ENCODE assay signal across 17 cellular contexts in the genomic region with DNA sequence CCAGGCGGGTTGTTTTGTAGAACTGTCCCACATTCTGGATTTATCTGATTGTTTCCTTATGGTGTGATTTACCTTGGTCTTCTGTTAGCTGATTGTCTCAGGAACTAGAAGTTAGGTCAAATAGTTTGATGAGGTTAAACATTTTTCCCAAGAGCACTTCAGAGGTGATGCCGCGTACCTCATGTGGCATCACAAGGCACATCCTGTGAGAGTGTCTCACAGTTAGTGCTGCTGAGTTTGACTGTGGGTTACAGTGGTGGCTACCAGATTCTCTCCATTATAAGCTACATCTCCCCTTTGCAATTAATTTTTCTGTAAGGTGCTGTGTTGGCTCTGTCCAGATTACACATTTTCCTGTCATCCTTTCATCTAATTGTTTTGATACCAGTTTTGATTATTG. TPM values are rescaled to one million over a fixed set of nuclear protein-coding genes. Genes with fewer than 3 reads are reported as not detected.
A peak's percentile ranks its signal among the peaks of the same experiment; 100 is the strongest.
DNase-seq lines count a peak whose midpoint lies in the region; ATAC-seq, FAIRE-seq and TF ChIP-seq lines count a peak whose summit lies in the region.
"Had no signal": no experiment of that assay in that cellular context is flagged by ENCODE, and none has a peak within 500 bp of the region (broad histone marks: within the 10 kb centered on the region; RNA-seq: fewer than 3 reads in every experiment).

No MANE protein-coding gene starts in this region.

- peaks cover 6% of the 10 kb centered on the region for H3K4me1 Mint-ChIP-seq in activated T-cell treated with anti-CD3 and anti-CD28 coated beads, Interleukin-2, amount 50 U/mL, for 24 hours (ENCODE audit: low read depth)
- peaks cover 6% of the 10 kb centered on the region for H3K4me1 Mint-ChIP-seq in activated T-cell treated with anti-CD3 and anti-CD28 coated beads, Interleukin-2, amount 50 U/mL, for 72 hours (ENCODE audit: low read depth)
- H3K4me1 Mint-ChIP-seq in CD8-positive, alpha-beta T cell (ENCODE audit: low read depth), result peaks cover 7% of the 10 kb centered on the region
- peaks cover 13 to 18% of the 10 kb centered on the region in 2 donors for H3K4me1 Mint-ChIP-seq in natural killer cell

- no peaks in the 10 kb centered on the region for H3K9me3 Mint-ChIP-seq in activated T-cell treated with anti-CD3 and anti-CD28 coated beads, Interleukin-2, amount 50 U/mL, for 24 hours
- H3K9me3 Mint-ChIP-seq in activated T-cell treated with anti-CD3 and anti-CD28 coated beads, Interleukin-2, amount 50 U/mL, for 72 hours, result no peaks in the 10 kb centered on the region
- no peaks in the 10 kb centered on the region for H3K9me3 Mint-ChIP-seq in CD8-positive, alpha-beta T cell
- H3K9me3 Mint-ChIP-seq in natural killer cell, result no peaks in the 10 kb centered on the region
- H3K9me3 Mint-ChIP-seq: CD4-positive, alpha-beta T cell had no signal

- H3K9ac ChIP-seq in K562 (ENCODE audit: insufficient read depth in 1 of 2, low read depth in 2 of 2, low read length in 2 of 2), result no peak overlapping the region
- H3K9ac ChIP-seq: BLaER1 treated with 17β-estradiol and CSF1 and Interleukin-3, amounts not matched to agents 10 nM and 100 nM; GM23248 had no signal

- no peaks in the 10 kb centered on the region for H3K9me3 ChIP-seq in CD8-positive, alpha-beta T cell (ENCODE audit: low read length)
- H3K9me3 ChIP-seq in K562 (replicated peaks; ENCODE audit: control insufficient read depth, insufficient read depth, low read depth, low read length), result no peaks in the 10 kb centered on the region
- H3K9me3 ChIP-seq: BLaER1 treated with 17β-estradiol and CSF1 and Interleukin-3, amounts not matched to agents 10 nM and 100 nM had no signal

- BruUV-seq in K562 (replicated peaks; lab: Mats Ljungman, UMichigan), result no TSS peak

- H3K4me2 ChIP-seq in K562 (ENCODE audit: insufficient read depth, low read length), result no peak overlapping the region
- H3K4me2 ChIP-seq: BLaER1 treated with 17β-estradiol and CSF1 and Interleukin-3, amounts not matched to agents 10 nM and 100 nM had no signal

- no peak overlapping the region for H2AFZ ChIP-seq in K562 (ENCODE audit: low read depth, low read length)
- H2AFZ ChIP-seq: GM23248 had no signal

- H3K27ac ChIP-seq in CD8-positive, alpha-beta T cell (ENCODE audit: low read depth, low read length), result no peak overlapping the region
- no peak overlapping the region for H3K27ac ChIP-seq in K562 (ENCODE audit: extremely low read depth, low read depth, low read length)
- no peak overlapping the region for H3K27ac ChIP-seq in foreskin keratinocyte
- H3K27ac ChIP-seq: BLaER1 treated with 17β-estradiol and CSF1 and Interleukin-3, amounts not matched to agents 10 nM and 100 nM; GM23248 had no signal

- CTCF ChIA-PET in CD8-positive, alpha-beta T cell (lab: Charles Lee), result interaction anchor here (0.8 kb wide), 2 partner anchors 17 to 249 kb away, joined by 3 read pairs; no protein-coding TSS in a partner anchor
- CTCF ChIA-PET in K562 (lab: Yijun Ruan, JAX; ENCODE audit: low intra/inter-chr PET ratio), result no interaction called here

- no peaks in the 10 kb centered on the region for H3K27me3 ChIP-seq in CD8-positive, alpha-beta T cell (ENCODE audit: insufficient read depth, low read length)
- no peaks in the 10 kb centered on the region for H3K27me3 ChIP-seq in K562 (ENCODE audit: control insufficient read depth in 2 of 2, insufficient read depth in 2 of 2, low read length in 2 of 2)
- no peaks in the 10 kb centered on the region for H3K27me3 ChIP-seq in foreskin keratinocyte
- H3K27me3 ChIP-seq: BLaER1 treated with 17β-estradiol and CSF1 and Interleukin-3, amounts not matched to agents 10 nM and 100 nM had no signal

- peaks cover 81% of the 10 kb centered on the region for H3K36me3 Mint-ChIP-seq in activated T-cell treated with anti-CD3 and anti-CD28 coated beads, Interleukin-2, amount 50 U/mL, for 24 hours (ENCODE audit: low read depth)
- H3K36me3 Mint-ChIP-seq in activated T-cell treated with anti-CD3 and anti-CD28 coated beads, Interleukin-2, amount 50 U/mL, for 72 hours (ENCODE audit: insufficient read depth in 2 of 2), result peaks cover 11 to 16% of the 10 kb centered on the region in 2 donors
- H3K36me3 Mint-ChIP-seq in CD8-positive, alpha-beta T cell, result peaks cover 52% of the 10 kb centered on the region
- H3K36me3 Mint-ChIP-seq in natural killer cell, result no peaks in the 10 kb centered on the region

- no peak overlapping the region for H3K4me3 Mint-ChIP-seq in activated T-cell treated with anti-CD3 and anti-CD28 coated beads, Interleukin-2, amount 50 U/mL, for 24 hours
- no peak overlapping the region for H3K4me3 Mint-ChIP-seq in activated T-cell treated with anti-CD3 and anti-CD28 coated beads, Interleukin-2, amount 50 U/mL, for 72 hours
- H3K4me3 Mint-ChIP-seq in CD8-positive, alpha-beta T cell, result no peak overlapping the region
- H3K4me3 Mint-ChIP-seq in natural killer cell, result no peak overlapping the region
- H3K4me3 Mint-ChIP-seq: CD4-positive, alpha-beta T cell had no signal

- intact Hi-C loops in CD8-positive, alpha-beta T cell (cut with DNase I, micrococcal nuclease), result no loop called here
- intact Hi-C loops in K562 (cut with micrococcal nuclease), result no loop called here
- intact Hi-C loops in natural killer cell (cut with micrococcal nuclease), result no loop called here

- in situ Hi-C loops in K562 (cut with MboI), result loop anchor here (25.0 kb wide), 1 partner anchor 906 kb away; no protein-coding TSS in a partner anchor

- peaks cover 6% of the 10 kb centered on the region for H3K4me1 ChIP-seq in CD8-positive, alpha-beta T cell (ENCODE audit: insufficient read depth, low read length)
- H3K4me1 ChIP-seq in K562 (replicated peaks in 1 of 2; ENCODE audit: control insufficient read depth in 2 of 2, insufficient read depth in 2 of 2, low read length in 2 of 2) (peaks cover 0 to 6% of the 10 kb centered on the region in 2 experiments; a peak in 1 of 5 replicates), foreskin keratinocyte (no peaks in the 10 kb centered on the region)

- TF ChIP-seq CTCF in CD8-positive, alpha-beta T cell (IDR thresholded peaks at IDR 0.05), result no peak
- TF ChIP-seq CTCF in K562 (IDR thresholded peaks at IDR 0.05 in 2 of 3, conservative IDR thresholded peaks at IDR 0.05 in 1 of 3; ENCODE audit: insufficient read depth in 2 of 3, low read depth in 1 of 3, low read length in 3 of 3) (no peak), natural killer cell (IDR thresholded peaks at IDR 0.05) (no peak), foreskin keratinocyte (conservative IDR thresholded peaks at IDR 0.05) (no peak)

- peak overlapping the region; percentile 48 for H3K27ac Mint-ChIP-seq in activated T-cell treated with anti-CD3 and anti-CD28 coated beads, Interleukin-2, amount 50 U/mL, for 24 hours
- no peak overlapping the region for H3K27ac Mint-ChIP-seq in activated T-cell treated with anti-CD3 and anti-CD28 coated beads, Interleukin-2, amount 50 U/mL, for 72 hours
- peak overlapping the region; percentile 34 for H3K27ac Mint-ChIP-seq in CD8-positive, alpha-beta T cell
- peak overlapping the region; percentile 58 to 61 for H3K27ac Mint-ChIP-seq in natural killer cell
- H3K27ac Mint-ChIP-seq: CD4-positive, alpha-beta T cell had no signal

- 96% methylated on average over 3 of the region's 3 CpGs for WGBS in K562 (ENCODE audit: insufficient coverage, low coverage, missing lambda C conversion rate)

- TF ChIP-seq EP300 in K562 (IDR thresholded peaks at IDR 0.05; ENCODE audit: low read length), result no peak

- ATAC-seq in activated T-cell treated with anti-CD3 and anti-CD28 coated beads, Interleukin-2, amount 50 U/mL, for 72 hours (replicated peaks in 1 of 2), result no peak
- no peak for ATAC-seq in CD8-positive, alpha-beta T cell
- ATAC-seq in K562 (no peak), natural killer cell (peak in 1 of 3 donors; percentile 45), foreskin keratinocyte (no peak)

- no peak for TF ChIP-seq POLR2A in K562 (conservative IDR thresholded peaks at IDR 0.05)

- POLR2A ChIA-PET in CD8-positive, alpha-beta T cell (lab: Charles Lee), result interaction anchor here (0.7 to 1.3 kb wide), 3 partner anchors 9 to 103 kb away, joined by 3 to 6 read pairs (median 3); partner anchors contain the start of gene CRELD1
- POLR2A ChIA-PET in K562 (lab: Yijun Ruan, JAX), result interaction anchor here (0.6 to 1.6 kb wide), 6 partner anchors 8 to 66 kb away, joined by 3 to 7 read pairs (median 4); partner anchors contain the start of gene RPUSD3

- H3K9me1 ChIP-seq in K562 (ENCODE audit: control insufficient read depth, insufficient read depth, low read length), result no peaks in the 10 kb centered on the region

- peaks cover 4% of the 10 kb centered on the region; the same call in 1 of the 2 replicates for H4K20me1 ChIP-seq in K562 (replicated peaks; ENCODE audit: control insufficient read depth, insufficient read depth, low read length)

- no peaks in the 10 kb centered on the region for H3K27me3 Mint-ChIP-seq in activated T-cell treated with anti-CD3 and anti-CD28 coated beads, Interleukin-2, amount 50 U/mL, for 24 hours
- no peaks in the 10 kb centered on the region for H3K27me3 Mint-ChIP-seq in activated T-cell treated with anti-CD3 and anti-CD28 coated beads, Interleukin-2, amount 50 U/mL, for 72 hours (ENCODE audit: low read depth)
- no peaks in the 10 kb centered on the region for H3K27me3 Mint-ChIP-seq in CD8-positive, alpha-beta T cell (ENCODE audit: low read depth)
- no peaks in the 10 kb centered on the region for H3K27me3 Mint-ChIP-seq in natural killer cell (ENCODE audit: low read depth in 2 of 2)
- H3K27me3 Mint-ChIP-seq: CD4-positive, alpha-beta T cell had no signal

- H3K4me3 ChIP-seq in CD8-positive, alpha-beta T cell (ENCODE audit: low read depth, low read length), result no peak overlapping the region
- H3K4me3 ChIP-seq in K562, result no peak overlapping the region
- H3K4me3 ChIP-seq: BLaER1 treated with 17β-estradiol and CSF1 and Interleukin-3, amounts not matched to agents 10 nM and 100 nM; GM23248 had no signal

- peaks cover 6% of the 10 kb centered on the region for H3K36me3 ChIP-seq in CD8-positive, alpha-beta T cell (ENCODE audit: insufficient read depth, low read length)
- peaks cover 88% of the 10 kb centered on the region for H3K36me3 ChIP-seq in K562 (ENCODE audit: control insufficient read depth, insufficient read depth, low read length)

- FAIRE-seq in K562 (lab: Jason Lieb, UNC), result peak; percentile 52
- FAIRE-seq: GM12891 had no signal

- no peak for TF ChIP-seq RAD21 in K562 (CRISPR knock-in tag; conservative IDR thresholded peaks at IDR 0.05 in 1 of 2, IDR thresholded peaks at IDR 0.05 in 1 of 2)

- DNase-seq in activated T-cell treated with anti-CD3 and anti-CD28 coated beads, Interleukin-2, amount 50 U/mL, for 24 hours, result no peak
- no peak for DNase-seq in activated T-cell treated with anti-CD3 and anti-CD28 coated beads, Interleukin-2, amount 50 U/mL, for 72 hours
- no peak for DNase-seq in CD8-positive, alpha-beta T cell
- no peak for DNase-seq in K562 (ENCODE audit: extremely low read depth in 1 of 4, low spot score in 3 of 4)
- no peak for DNase-seq in natural killer cell
- DNase-seq in activated CD8-positive, alpha-beta memory T cell treated with anti-CD3 and anti-CD28 coated beads for 24 hours, result no peak
- DNase-seq in GM03348 (ENCODE audit: low spot score), result no peak
- no peak for DNase-seq in foreskin keratinocyte
- DNase-seq: 8988T; AML-193; CD4-positive, alpha-beta T cell; DMS79; GM23248; H7 had no signal

- H3K79me2 ChIP-seq in K562 (ENCODE audit: control insufficient read depth, insufficient read depth, low read length), result no peaks in the 10 kb centered on the region

RNA-seq across cellular contexts. Expression of gene RPUSD3, which starts 12.6 kb away (rescaled TPM):
- total RNA-seq in activated T-cell treated with anti-CD3 and anti-CD28 coated beads, Interleukin-2, amount 50 U/mL, for 72 hours, result 10 to 100 TPM; 40.1 to 53.7 TPM
- total RNA-seq in CD8-positive, alpha-beta T cell, result 1 to 10 TPM; 5.3 to 6.4 TPM
- 79.3 and 118 TPM in 2 replicates for total RNA-seq in K562 (2011; cell fraction: chromatin; rRNA removed; ENCODE audit: low replicate concordance)
- total RNA-seq in K562 (2011; cell fraction: nucleolus; rRNA removed), result 76.7 and 80.0 TPM in 2 replicates
- total RNA-seq in K562 (2011; cell fraction: nucleoplasm; rRNA removed), result 76.9 and 87.5 TPM in 2 replicates
- total RNA-seq in K562 (2014; rRNA removed) (73.0 and 90.5 TPM in 2 replicates), K562 (2014; rRNA removed; fragmentation: Illumina TruSeq; extraction: Trizol) (44.3 and 55.8 TPM in 2 replicates), K562 (2015; rRNA removed; fragmentation: Illumina TruSeq; extraction: Trizol) (51.5 and 59.3 TPM in 2 replicates), K562 (2021) (99.0 and 100 TPM in 2 replicates), natural killer cell (10 to 100 TPM; 27.5 to 43.9 (median 30.9) TPM), foreskin keratinocyte (56.4 and 62.2 TPM in 2 replicates)
- polyA plus RNA-seq in K562 (2011; rRNA removed) (56.1 and 104 TPM in 2 replicates), K562 (2014; fragmentation: Illumina TruSeq; extraction: Trizol) (98.2 and 119 TPM in 2 replicates), K562 (2014; fragmentation: Nextera tagmentation; extraction: Ambion mirVana) (10 to 100 TPM; 13.8 to 26.4 TPM), K562 (2014; rRNA removed) (66.6 and 76.8 TPM in 2 replicates), foreskin keratinocyte (78.4 and 85.1 TPM in 2 replicates)
- polyA plus RNA-seq in K562 (2011; cell fraction: cytosol; rRNA removed), result 77.0 and 146 TPM in 2 replicates
- polyA plus RNA-seq in K562 (2011; cell fraction: nucleus; rRNA removed), result 62.9 and 99.5 TPM in 2 replicates
- polyA plus RNA-seq in K562 (2012), result 69.4 and 77.4 TPM in 2 replicates
- 42.4 and 42.7 TPM in 2 replicates for polyA minus RNA-seq in K562 (2011; rRNA and poly(A)+ RNA removed)
- 33.5 and 40.3 TPM in 2 replicates for polyA minus RNA-seq in K562 (2011; cell fraction: cytosol; rRNA and poly(A)+ RNA removed)
- polyA minus RNA-seq in K562 (2011; cell fraction: nucleus; rRNA and poly(A)+ RNA removed), result 26.7 and 27.1 TPM in 2 replicates

RNA-seq across cellular contexts. Expression of gene TTLL3, which starts 21.2 kb away (rescaled TPM):
- 10 to 100 TPM; 63.6 to 75.5 TPM for total RNA-seq in activated T-cell treated with anti-CD3 and anti-CD28 coated beads, Interleukin-2, amount 50 U/mL, for 72 hours
- 10 to 100 TPM; 44.6 to 46.2 TPM for total RNA-seq in CD8-positive, alpha-beta T cell
- total RNA-seq in K562 (2011; cell fraction: chromatin; rRNA removed; ENCODE audit: low replicate concordance), result 652 and 1,082 TPM in 2 replicates
- 407 and 449 TPM in 2 replicates for total RNA-seq in K562 (2011; cell fraction: nucleolus; rRNA removed)
- total RNA-seq in K562 (2011; cell fraction: nucleoplasm; rRNA removed), result 488 and 686 TPM in 2 replicates
- total RNA-seq in K562 (2014; rRNA removed) (30.7 and 34.0 TPM in 2 replicates), K562 (2014; rRNA removed; fragmentation: Illumina TruSeq; extraction: Trizol) (28.7 and 33.0 TPM in 2 replicates), K562 (2015; rRNA removed; fragmentation: Illumina TruSeq; extraction: Trizol) (31.6 and 33.2 TPM in 2 replicates), K562 (2021) (53.7 and 63.6 TPM in 2 replicates), natural killer cell (100 to 1,000 TPM; 133 to 137 (median 136) TPM), foreskin keratinocyte (3.0 and 5.5 TPM in 2 replicates)
- polyA plus RNA-seq in K562 (2011; rRNA removed) (95.8 and 120 TPM in 2 replicates), K562 (2014; fragmentation: Illumina TruSeq; extraction: Trizol) (53.8 and 60.9 TPM in 2 replicates), K562 (2014; fragmentation: Nextera tagmentation; extraction: Ambion mirVana) (10 to 100 TPM in 1 of 2 experiments, 1 to 10 TPM in 1; 8.9 to 11.6 TPM), K562 (2014; rRNA removed) (72.7 and 106 TPM in 2 replicates), foreskin keratinocyte (2.0 and 4.7 TPM in 2 replicates)
- 71.0 and 73.2 TPM in 2 replicates for polyA plus RNA-seq in K562 (2011; cell fraction: cytosol; rRNA removed)
- polyA plus RNA-seq in K562 (2011; cell fraction: nucleus; rRNA removed), result 641 and 948 TPM in 2 replicates
- 65.7 and 182 TPM in 2 replicates for polyA plus RNA-seq in K562 (2012)
- 99.7 and 103 TPM in 2 replicates for polyA minus RNA-seq in K562 (2011; rRNA and poly(A)+ RNA removed)
- 19.4 and 21.8 TPM in 2 replicates for polyA minus RNA-seq in K562 (2011; cell fraction: cytosol; rRNA and poly(A)+ RNA removed)
- 133 and 150 TPM in 2 replicates for polyA minus RNA-seq in K562 (2011; cell fraction: nucleus; rRNA and poly(A)+ RNA removed)

RNA-seq across cellular contexts. Expression of gene ARPC4, which starts 38.4 kb away (rescaled TPM):
- total RNA-seq in activated T-cell treated with anti-CD3 and anti-CD28 coated beads, Interleukin-2, amount 50 U/mL, for 72 hours, result 100 to 1,000 TPM; 168 to 176 TPM
- total RNA-seq in CD8-positive, alpha-beta T cell, result 100 to 1,000 TPM in 1 of 2 experiments, 10 to 100 TPM in 1; 97.7 to 104 TPM
- total RNA-seq in K562 (2011; cell fraction: chromatin; rRNA removed; ENCODE audit: low replicate concordance), result 240 and 326 TPM in 2 replicates
- total RNA-seq in K562 (2011; cell fraction: nucleolus; rRNA removed), result 165 and 200 TPM in 2 replicates
- total RNA-seq in K562 (2011; cell fraction: nucleoplasm; rRNA removed), result 225 and 232 TPM in 2 replicates
- total RNA-seq in K562 (2014; rRNA removed) (138 and 139 TPM in 2 replicates), K562 (2014; rRNA removed; fragmentation: Illumina TruSeq; extraction: Trizol) (132 and 143 TPM in 2 replicates), K562 (2015; rRNA removed; fragmentation: Illumina TruSeq; extraction: Trizol) (118 and 131 TPM in 2 replicates), K562 (2021) (153 and 154 TPM in 2 replicates), natural killer cell (100 to 1,000 TPM; 282 to 288 (median 285) TPM), foreskin keratinocyte (140 and 146 TPM in 2 replicates)
- polyA plus RNA-seq in K562 (2011; rRNA removed) (60.3 and 106 TPM in 2 replicates), K562 (2014; fragmentation: Illumina TruSeq; extraction: Trizol) (119 and 128 TPM in 2 replicates), K562 (2014; fragmentation: Nextera tagmentation; extraction: Ambion mirVana) (10 to 100 TPM; 20.1 to 28.1 TPM), K562 (2014; rRNA removed) (112 and 129 TPM in 2 replicates), foreskin keratinocyte (165 and 174 TPM in 2 replicates)
- polyA plus RNA-seq in K562 (2011; cell fraction: cytosol; rRNA removed), result 69.7 and 88.3 TPM in 2 replicates
- polyA plus RNA-seq in K562 (2011; cell fraction: nucleus; rRNA removed), result 76.1 and 100.0 TPM in 2 replicates
- 106 and 149 TPM in 2 replicates for polyA plus RNA-seq in K562 (2012)
- polyA minus RNA-seq in K562 (2011; rRNA and poly(A)+ RNA removed), result 147 and 187 TPM in 2 replicates
- polyA minus RNA-seq in K562 (2011; cell fraction: cytosol; rRNA and poly(A)+ RNA removed), result 104 and 125 TPM in 2 replicates
- polyA minus RNA-seq in K562 (2011; cell fraction: nucleus; rRNA and poly(A)+ RNA removed), result 79.2 and 112 TPM in 2 replicates

RNA-seq across cellular contexts. Expression of gene TADA3, which starts 39.0 kb away (rescaled TPM):
- 100 to 1,000 TPM; 105 to 112 TPM for total RNA-seq in activated T-cell treated with anti-CD3 and anti-CD28 coated beads, Interleukin-2, amount 50 U/mL, for 72 hours
- total RNA-seq in CD8-positive, alpha-beta T cell, result 10 to 100 TPM in 1 of 2 experiments, 1 to 10 TPM in 1; 9.5 to 11.0 TPM
- total RNA-seq in K562 (2011; cell fraction: chromatin; rRNA removed; ENCODE audit: low replicate concordance), result 29.0 and 52.4 TPM in 2 replicates
- total RNA-seq in K562 (2011; cell fraction: nucleolus; rRNA removed), result 42.1 and 48.7 TPM in 2 replicates
- total RNA-seq in K562 (2011; cell fraction: nucleoplasm; rRNA removed), result 34.6 and 42.7 TPM in 2 replicates
- total RNA-seq in K562 (2014; rRNA removed), result 110 and 136 TPM in 2 replicates
- total RNA-seq in K562 (2014; rRNA removed; fragmentation: Illumina TruSeq; extraction: Trizol), result 32.7 and 40.6 TPM in 2 replicates
- 74.5 and 74.8 TPM in 2 replicates for total RNA-seq in K562 (2015; rRNA removed; fragmentation: Illumina TruSeq; extraction: Trizol)
- total RNA-seq in K562 (2021), result 85.8 and 89.7 TPM in 2 replicates
- 60.6 and 62.8 TPM in 2 replicates for polyA plus RNA-seq in K562 (2011; rRNA removed)
- 74.1 and 114 TPM in 2 replicates for polyA plus RNA-seq in K562 (2011; cell fraction: cytosol; rRNA removed)
- polyA plus RNA-seq in K562 (2011; cell fraction: nucleus; rRNA removed), result 61.6 and 83.0 TPM in 2 replicates
- 75.7 and 143 TPM in 2 replicates for polyA plus RNA-seq in K562 (2012)
- polyA plus RNA-seq in K562 (2014; fragmentation: Illumina TruSeq; extraction: Trizol), result 97.8 and 103 TPM in 2 replicates
- polyA plus RNA-seq in K562 (2014; fragmentation: Nextera tagmentation; extraction: Ambion mirVana), result 1 to 10 TPM; 4.1 to 6.3 TPM
- 91.6 and 94.0 TPM in 2 replicates for polyA plus RNA-seq in K562 (2014; rRNA removed)
- 29.9 and 37.5 TPM in 2 replicates for polyA minus RNA-seq in K562 (2011; rRNA and poly(A)+ RNA removed)
- 52.9 and 57.8 TPM in 2 replicates for polyA minus RNA-seq in K562 (2011; cell fraction: cytosol; rRNA and poly(A)+ RNA removed)
- 19.1 and 22.5 TPM in 2 replicates for polyA minus RNA-seq in K562 (2011; cell fraction: nucleus; rRNA and poly(A)+ RNA removed)
- total RNA-seq in natural killer cell, result 10 to 100 TPM; 59.2 to 73.7 (median 69.2) TPM
- total RNA-seq in foreskin keratinocyte, result 56.0 and 56.1 TPM in 2 replicates
- polyA plus RNA-seq in foreskin keratinocyte, result 63.8 and 66.4 TPM in 2 replicates

RNA-seq across cellular contexts. Expression of gene CIDEC, which starts 48.8 kb away (rescaled TPM):
- total RNA-seq in activated T-cell treated with anti-CD3 and anti-CD28 coated beads, Interleukin-2, amount 50 U/mL, for 72 hours, result under 1 TPM in 1 of 2 donors, not detected in 1; 0.65 TPM
- not detected for total RNA-seq in CD8-positive, alpha-beta T cell
- not detected in 2 replicates for total RNA-seq in K562 (2011; cell fraction: chromatin; rRNA removed; ENCODE audit: low replicate concordance)
- total RNA-seq in K562 (2011; cell fraction: nucleolus; rRNA removed), result not detected in 2 replicates
- total RNA-seq in K562 (2011; cell fraction: nucleoplasm; rRNA removed), result not detected in 2 replicates
- not detected in 2 replicates for total RNA-seq in K562 (2014; rRNA removed)
- total RNA-seq in K562 (2014; rRNA removed; fragmentation: Illumina TruSeq; extraction: Trizol), result not detected in 2 replicates
- total RNA-seq in K562 (2015; rRNA removed; fragmentation: Illumina TruSeq; extraction: Trizol), result not detected in 2 replicates
- total RNA-seq in K562 (2021), result not detected in 2 replicates
- not detected in 2 replicates for polyA plus RNA-seq in K562 (2011; rRNA removed)
- 0.09 and 0.39 TPM in 2 replicates for polyA plus RNA-seq in K562 (2011; cell fraction: cytosol; rRNA removed)
- not detected in 2 replicates for polyA plus RNA-seq in K562 (2011; cell fraction: nucleus; rRNA removed)
- not detected in 2 replicates for polyA plus RNA-seq in K562 (2012)
- not detected in 2 replicates for polyA plus RNA-seq in K562 (2014; fragmentation: Illumina TruSeq; extraction: Trizol)
- polyA plus RNA-seq in K562 (2014; fragmentation: Nextera tagmentation; extraction: Ambion mirVana), result not detected
- not detected in 2 replicates for polyA plus RNA-seq in K562 (2014; rRNA removed)
- not detected in 2 replicates for polyA minus RNA-seq in K562 (2011; rRNA and poly(A)+ RNA removed)
- not detected in 2 replicates for polyA minus RNA-seq in K562 (2011; cell fraction: cytosol; rRNA and poly(A)+ RNA removed)
- polyA minus RNA-seq in K562 (2011; cell fraction: nucleus; rRNA and poly(A)+ RNA removed), result not detected in 2 replicates
- total RNA-seq in natural killer cell, result not detected
- 0.14 TPM in 1 of 2 replicates, not detected in the other for total RNA-seq in foreskin keratinocyte
- 0.07 and 0.08 TPM in 2 replicates for polyA plus RNA-seq in foreskin keratinocyte
- total RNA-seq: CD4-positive, alpha-beta T cell; G401; GM23248; H7 had no signal
- polyA plus RNA-seq: GM23248 had no signal
